Comparison of ENCODE assay signal across 38 cellular contexts in the genomic region with DNA sequence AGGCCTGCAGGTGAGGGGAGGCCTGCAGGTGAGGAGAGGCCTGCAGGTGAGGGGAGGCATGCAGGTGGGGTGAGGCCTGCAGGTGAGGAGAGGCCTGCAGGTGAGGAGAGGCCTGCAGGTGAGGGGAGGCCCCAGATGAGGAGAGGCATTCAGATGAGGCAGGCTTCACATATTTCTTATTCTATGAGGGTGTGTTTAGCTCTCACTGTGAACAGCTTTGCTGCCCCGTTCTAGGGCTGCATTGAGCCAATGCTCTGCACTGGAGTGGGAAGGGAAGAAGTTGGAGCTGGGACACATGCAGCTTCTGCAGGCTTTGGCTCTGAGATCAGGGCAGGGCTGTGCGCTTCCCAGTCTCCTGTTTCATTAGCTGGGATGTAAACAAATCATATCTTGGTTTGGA. TPM values are rescaled to one million over a fixed set of nuclear protein-coding genes. Genes with fewer than 3 reads are reported as not detected.
DNase-seq lines count a peak whose midpoint lies in the region; ATAC-seq, FAIRE-seq and TF ChIP-seq lines count a peak whose summit lies in the region.
"Had no signal": no experiment of that assay in that cellular context is flagged by ENCODE, and none has a peak within 500 bp of the region (broad histone marks: within the 10 kb centered on the region; RNA-seq: fewer than 3 reads in every experiment).

No MANE protein-coding gene starts in this region.

- no peak for DNase-seq in bronchial epithelial cell (ENCODE audit: low read depth)
- peak; percentile 39 for DNase-seq in islet precursor cell
- peak; percentile 64 for DNase-seq in osteocyte (ENCODE audit: extremely low spot score, unreplicated experiment)
- DNase-seq in RCC 7860 (ENCODE audit: low spot score) = no peak
- DNase-seq in RWPE1 (ENCODE audit: low spot score) = no peak
- DNase-seq: 8988T; ACHN; AML-193; BE2C; C1 segment of cervical spinal cord; Caco-2; Calu3; CD4-positive, alpha-beta memory T cell; CD4-positive, alpha-beta T cell; CD4-positive, CD25-positive, alpha-beta regulatory T cell; CD8-positive, alpha-beta memory T cell; CD8-positive, alpha-beta T cell; COR-L47; DMS 273 treated with DMSO at 0.1 percent for 48 hours; DMS153; DMS53; DMS79; DMS79 treated with DMSO at 0.1 percent for 48 hours; DND-41; EL had no signal

- H3K4me3 Mint-ChIP-seq in osteocyte (ENCODE audit: unreplicated experiment) = no peak overlapping the region
- H3K4me3 Mint-ChIP-seq: B cell; CD14-positive monocyte; CD4-positive, alpha-beta memory T cell; CD4-positive, alpha-beta T cell; CD4-positive, CD25-positive, alpha-beta regulatory T cell; CD8-positive, alpha-beta memory T cell; CD8-positive, alpha-beta T cell had no signal

- H3K4me1 Mint-ChIP-seq in osteocyte (ENCODE audit: unreplicated experiment) = no peaks in the 10 kb centered on the region
- H3K4me1 Mint-ChIP-seq: B cell; CD14-positive monocyte; CD4-positive, alpha-beta memory T cell; CD8-positive, alpha-beta memory T cell had no signal

- TF ChIP-seq CTCF in bronchial epithelial cell (IDR thresholded peaks at IDR 0.05; ENCODE audit: insufficient read depth, low read length, severe bottlenecking) (no peak), osteocyte (IDR thresholded peaks at IDR 0.05) (no peak), RWPE1 (conservative IDR thresholded peaks at IDR 0.05; ENCODE audit: low read depth) (no peak)

- POLR2A ChIA-PET in RWPE1 (lab: Yijun Ruan, JAX; ENCODE audit: low non-redundant PET) = no interaction called here

- no peaks in the 10 kb centered on the region for H3K27me3 ChIP-seq in bronchial epithelial cell (ENCODE audit: control insufficient read depth, insufficient read depth, low read length)
- H3K27me3 ChIP-seq: BE2C; BLaER1; BLaER1 treated with 17β-estradiol and CSF1 and Interleukin-3, amounts not matched to agents 10 nM and 100 nM had no signal

- no peaks in the 10 kb centered on the region for H3K36me3 Mint-ChIP-seq in osteocyte (ENCODE audit: unreplicated experiment)
- H3K36me3 Mint-ChIP-seq: CD14-positive monocyte; CD4-positive, alpha-beta memory T cell; CD4-positive, CD25-positive, alpha-beta regulatory T cell; CD8-positive, alpha-beta memory T cell; CD8-positive, alpha-beta T cell had no signal

- FAIRE-seq in bronchial epithelial cell (lab: Jason Lieb, UNC) (peak; percentile 23), RCC 7860 (lab: Jason Lieb, UNC) (no peak)
- FAIRE-seq: A204.1, A549, D721Med had no signal

- no peak for ATAC-seq in HG02870 (IDR thresholded peaks at IDR 0.05; ENCODE audit: unreplicated experiment)
- ATAC-seq: A549; CD8-positive, alpha-beta T cell had no signal

- no peaks in the 10 kb centered on the region for H3K36me3 ChIP-seq in bronchial epithelial cell (ENCODE audit: control insufficient read depth, insufficient read depth, low read length)
- H3K36me3 ChIP-seq: BE2C; BLaER1; BLaER1 treated with 17β-estradiol and CSF1 and Interleukin-3, amounts not matched to agents 10 nM and 100 nM had no signal

- peaks cover 5% of the 10 kb centered on the region for H3K9me3 Mint-ChIP-seq in osteocyte (ENCODE audit: unreplicated experiment)
- H3K9me3 Mint-ChIP-seq: CD4-positive, alpha-beta memory T cell; CD4-positive, alpha-beta T cell; CD8-positive, alpha-beta memory T cell; CD8-positive, alpha-beta T cell had no signal

- CTCF ChIA-PET in RWPE1 (lab: Yijun Ruan, JAX) = interaction anchor here (0.6 kb wide), 1 partner anchor 125 kb away, joined by 6 read pairs; no protein-coding TSS in a partner anchor

- H3K4me3 ChIP-seq in bronchial epithelial cell (ENCODE audit: low read depth, low read length) = no peak overlapping the region
- H3K4me3 ChIP-seq: A549; BLaER1; BLaER1 treated with 17β-estradiol and CSF1 and Interleukin-3, amounts not matched to agents 10 nM and 100 nM had no signal

- no peaks in the 10 kb centered on the region for H3K27me3 Mint-ChIP-seq in osteocyte (ENCODE audit: unreplicated experiment)
- H3K27me3 Mint-ChIP-seq: B cell; CD4-positive, alpha-beta memory T cell; CD4-positive, alpha-beta T cell; CD4-positive, CD25-positive, alpha-beta regulatory T cell; CD8-positive, alpha-beta memory T cell had no signal

- H3K27ac ChIP-seq in RWPE1 = no peak overlapping the region
- H3K27ac ChIP-seq: 22Rv1; A549; BLaER1; BLaER1 treated with 17β-estradiol and CSF1 and Interleukin-3, amounts not matched to agents 10 nM and 100 nM; C4-2B had no signal

- no peak overlapping the region for H3K27ac Mint-ChIP-seq in osteocyte (ENCODE audit: unreplicated experiment)
- H3K27ac Mint-ChIP-seq: B cell; CD14-positive monocyte; CD4-positive, alpha-beta memory T cell; CD4-positive, alpha-beta T cell; CD4-positive, CD25-positive, alpha-beta regulatory T cell; CD8-positive, alpha-beta memory T cell; CD8-positive, alpha-beta T cell had no signal

RNA-seq across cellular contexts. Expression of a gene that starts 19.5 kb away (rescaled TPM):
- not detected in 2 replicates for total RNA-seq in bronchial epithelial cell
- not detected in 2 replicates for total RNA-seq in osteocyte
- total RNA-seq: A172; A673; B cell; Caco-2; Calu3; CD4-positive, alpha-beta memory T cell; CD8-positive, alpha-beta memory T cell; CD8-positive, alpha-beta T cell; Daoy had no signal

Comparison
In these comparisons a context has a peak if more than half of its experiments do, and no peak if none do; other contexts are left out.
1. DNase-seq: peak in islet precursor cell (single experiment) and osteocyte (single experiment); none in bronchial epithelial cell (single experiment), RCC 7860 (single experiment) and RWPE1 (single experiment).